ENCODE assay signal across 1 cellular context in genomic region chr15:32700501-32701150, GRCh38.
TF ChIP-seq lines count a peak whose summit lies in the region.

No MANE protein-coding gene starts in this region.

TF ChIP-seq in liver, 16 proteins besides CTCF, POLR2A, EP300 and RAD21 (continued from another document):
- TF ChIP-seq REST (IDR thresholded peaks at IDR 0.05) (peak; percentile 89), EGR1 (IDR thresholded peaks at IDR 0.05; ENCODE audit: low read depth in 2 of 2) (no peak), ZBTB33 (IDR thresholded peaks at IDR 0.05) (peak; percentile 62), FOXA2 (IDR thresholded peaks at IDR 0.05) (peak; percentile 99), JUND (IDR thresholded peaks at IDR 0.05) (peak; percentile 48 to 64), GABPA (IDR thresholded peaks at IDR 0.05 in 1 of 2, conservative IDR thresholded peaks at IDR 0.05 in 1 of 2) (no peak), SP1 (IDR thresholded peaks at IDR 0.05) (peak; percentile 100), NR2F2 (IDR thresholded peaks at IDR 0.05) (no peak), TAF1 (conservative IDR thresholded peaks at IDR 0.05) (no peak)
